9 cellular contexts compared by ENCODE assay signal in genomic region chr14:100708349-100709217, GRCh38. TPM values are rescaled to one million over a fixed set of nuclear protein-coding genes. Genes with fewer than 3 reads are reported as not detected.
DNase-seq lines count a peak whose midpoint lies in the region; TF ChIP-seq lines count a peak whose summit lies in the region.
"Had no signal": no experiment of that assay in that cellular context is flagged by ENCODE, and none has a peak within 500 bp of the region (broad histone marks: within the 10 kb centered on the region; RNA-seq: fewer than 3 reads in every experiment).

No MANE protein-coding gene starts in this region.

- peaks cover 40% of the 10 kb centered on the region for H3K4me1 ChIP-seq in testis

- no peaks in the 10 kb centered on the region for H3K27me3 ChIP-seq in WERI-Rb-1 (ENCODE audit: insufficient read depth, low read depth, severe bottlenecking)
- H3K27me3 ChIP-seq in testis = no peaks in the 10 kb centered on the region

- H3K36me3 ChIP-seq in WERI-Rb-1 (no peaks in the 10 kb centered on the region), testis (ENCODE audit: low read depth, missing control alignments) (no peaks in the 10 kb centered on the region)

- H3K4me3 ChIP-seq in WERI-Rb-1 (ENCODE audit: low read depth, low read length) (no peak overlapping the region), testis (peak overlapping the region; percentile 27 to 45)
- H3K4me3 ChIP-seq: GM12878 had no signal

- no peak for TF ChIP-seq POLR2A in testis (IDR thresholded peaks at IDR 0.05)

- H3K9me3 ChIP-seq in WERI-Rb-1 (ENCODE audit: severe bottlenecking) = no peaks in the 10 kb centered on the region
- H3K9me3 ChIP-seq in testis = no peaks in the 10 kb centered on the region

- 30 to 48% methylated on average over 19 to 36 of the region's 38 CpGs for WGBS in testis, 2 donors

- DNase-seq in WERI-Rb-1 (peak; percentile 54), iPS-NIHi11 (ENCODE audit: low spot score) (peak; percentile 87), testis (peak; percentile 88), DMS114 treated with DMSO at 0.1 percent for 48 hours (lab: John Stamatoyannopoulos, UW; ENCODE audit: unreplicated experiment) (no peak), SKM-1 (lab: John Stamatoyannopoulos, UW; ENCODE audit: unreplicated experiment) (no peak), occipital lobe (lab: John Stamatoyannopoulos, UW) (no peak)
- DNase-seq: NCI-H1436 treated with DMSO at 0.1 percent for 48 hours had no signal

- TF ChIP-seq CTCF in LNCAP (IDR thresholded peaks at IDR 0.05) (peak; percentile 62), WERI-Rb-1 (IDR thresholded peaks at IDR 0.05; ENCODE audit: low read depth, low read length) (peak; percentile 86), testis (IDR thresholded peaks at IDR 0.05) (no peak)

- H3K27ac ChIP-seq in WERI-Rb-1 (no peak overlapping the region), testis (peak overlapping the region; percentile 69 to 86)

- intact Hi-C loops in testis (cut with DNase I; ENCODE audit: low total_unique reads) = no loop called here

RNA-seq across cellular contexts. Expression of gene DLK1, which starts 18.1 kb away (rescaled TPM):
- total RNA-seq in testis (100 to 1,000 TPM in 1 of 2 donors, 10 to 100 TPM in 1; 59.4 to 109 TPM), occipital lobe (0.31 TPM)
- 45.6 TPM for polyA plus RNA-seq in testis (ENCODE audit: insufficient read depth, low read depth, low replicate concordance)
- polyA plus RNA-seq: GM12878 had no signal

Comparison
In these comparisons a context has a peak if more than half of its experiments do, and no peak if none do; other contexts are left out.
1. CTCF ChIP-seq: peak in LNCAP (single experiment) and WERI-Rb-1 (single experiment); none in testis (0 of 3).
2. DNase-seq: peak in WERI-Rb-1 (single experiment), iPS-NIHi11 (single experiment) and testis (single experiment); none in DMS114 treated with DMSO at 0.1 percent for 48 hours (single experiment), SKM-1 (single experiment) and occipital lobe (single experiment).
3. RNA of gene DLK1, which starts 18.1 kb away (total RNA-seq): 59.4 to 109 TPM in testis; 0.31 TPM in occipital lobe (single experiment); every median in the first group is over 10 times any median in the second.